Comparison of ENCODE assay signal across 2 cellular contexts in genomic region chr21:15754640-15755039, GRCh38.
TF ChIP-seq lines count a peak whose summit lies in the region.

No MANE protein-coding gene starts in this region.

TF ChIP-seq in A549, 52 proteins besides CTCF, POLR2A, EP300 and RAD21 (continued from another document):
- TF ChIP-seq BCL3 (IDR thresholded peaks at IDR 0.05) (0 out of 3 replicates have a peak, but pooled peaks have one; percentile 23), JUNB (IDR thresholded peaks at IDR 0.05) (peak; percentile 38; the same call in 1 of the 2 replicates), POLR2AphosphoS2 (conservative IDR thresholded peaks at IDR 0.05; ENCODE audit: low read length) (no peak)

TF ChIP-seq in GM23338, 12 proteins besides CTCF, POLR2A, EP300 and RAD21:
- TF ChIP-seq REST (IDR thresholded peaks at IDR 0.05; ENCODE audit: unreplicated experiment) (no peak), STAT1 (IDR thresholded peaks at IDR 0.05; ENCODE audit: unreplicated experiment) (no peak), ZNF331 (CRISPR knock-in tag; IDR thresholded peaks at IDR 0.05; ENCODE audit: low read depth) (no peak), ZNF114 (CRISPR knock-in tag; IDR thresholded peaks at IDR 0.05) (no peak), NANOG (IDR thresholded peaks at IDR 0.05; ENCODE audit: borderline replicate concordance) (no peak), ETS1 (IDR thresholded peaks at IDR 0.05) (no peak), POLR2AphosphoS5 (IDR thresholded peaks at IDR 0.05; ENCODE audit: low read depth) (no peak), ZNF462 (CRISPR knock-in tag; IDR thresholded peaks at IDR 0.05) (no peak), CREB1 (CRISPR knock-in tag; IDR thresholded peaks at IDR 0.05; ENCODE audit: low read depth) (no peak), JUNB (IDR thresholded peaks at IDR 0.05; ENCODE audit: unreplicated experiment) (no peak), EZH2phosphoT487 (IDR thresholded peaks at IDR 0.05; ENCODE audit: unreplicated experiment) (no peak)
